In the genomic region with DNA sequence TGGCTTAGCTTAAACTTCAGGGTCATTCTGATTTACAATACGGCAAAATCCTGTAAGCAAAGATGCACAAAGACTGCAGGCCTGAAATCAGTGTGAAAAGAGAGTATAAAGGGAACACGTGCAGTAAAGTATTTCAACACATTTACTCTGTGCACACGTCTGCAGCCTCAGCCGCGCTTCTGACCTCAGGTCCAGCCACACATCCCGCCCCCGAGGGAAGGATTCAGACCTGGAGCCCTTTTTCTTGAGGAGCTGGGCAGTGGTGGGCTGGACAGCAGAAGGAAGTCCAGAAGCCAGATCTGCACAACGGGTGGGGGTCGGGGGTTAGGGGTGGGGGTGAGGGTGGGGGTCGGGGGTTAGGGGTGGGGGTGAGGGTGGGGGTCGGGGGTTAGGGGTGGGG, we compare ENCODE assay signal across 20 cellular contexts.
"Had no signal": no experiment of that assay in that cellular context is flagged by ENCODE, and none has a peak within 500 bp of the region (broad histone marks: within the 10 kb centered on the region; RNA-seq: fewer than 3 reads in every experiment).

No MANE protein-coding gene starts in this region.

- H3K27ac ChIP-seq: heart right ventricle, lower lobe of right lung, pancreas, right lobe of liver, stomach, testis, WERI-Rb-1 had no signal

- H3K27me3 ChIP-seq: pancreas, right lobe of liver, stomach, testis had no signal

- H3K9me3 ChIP-seq: heart right ventricle, lower lobe of right lung, pancreas, right lobe of liver, stomach, testis had no signal

- ATAC-seq: esophagus mucosa; heart right ventricle; left cardiac atrium; lower lobe of right lung; natural killer cell; pancreas; stimulated activated effector memory CD8-positive, alpha-beta T cell treated with anti-CD3 and anti-CD28 coated beads, Interleukin-12 subunit alpha, Interleukin-12 subunit beta, amount 100 ng/mL, for 72 hours had no signal

- H3K36me3 ChIP-seq: heart right ventricle, lower lobe of right lung, pancreas, right lobe of liver, stomach, WERI-Rb-1 had no signal

- H3K4me1 ChIP-seq: pancreas, right lobe of liver had no signal

- DNase-seq: activated CD4-positive, alpha-beta T cell treated with anti-CD3 and anti-CD28 coated beads, Interleukin-2, amount 50 U/mL, for 48 hours; activated naive CD4-positive, alpha-beta T cell treated with Interleukin-2 at 50 U/mL for 16 hours; activated naive CD8-positive, alpha-beta T cell treated with anti-CD3 and anti-CD28 coated beads, Interleukin-2, amount 10 ng/mL, durations not matched to agents 7 days and 5 days; aorta; cortex of kidney; effector CD4-positive, alpha-beta T cell; heart right ventricle; left cardiac atrium; lower lobe of right lung; natural killer cell; pancreas; right lobe of liver; small intestine; stimulated activated CD4-positive, alpha-beta T cell treated with anti-CD3 and anti-CD28 coated beads, Interleukin-4, amount 100 ng/mL, for 24 hours; stomach; T-helper 2 cell; testis; WERI-Rb-1 had no signal

- H3K4me3 ChIP-seq: heart right ventricle, lower lobe of right lung, pancreas, right lobe of liver, stomach, testis had no signal
